Comparison of ENCODE assay signal across 8 cellular contexts in genomic region chr1:167454929-167455785, GRCh38.
DNase-seq lines count a peak whose midpoint lies in the region; ATAC-seq and TF ChIP-seq lines count a peak whose summit lies in the region.

No MANE protein-coding gene starts in this region.

- ATAC-seq in GM21723 (IDR thresholded peaks at IDR 0.05; ENCODE audit: unreplicated experiment) = peak; percentile 66

- in situ Hi-C loops in astrocyte of the cerebellum (cut with HindIII; ENCODE audit: low sequenced_read_pairs) = no loop called here

- peak overlapping the region; percentile 100 for H3K4me2 ChIP-seq in DOHH2 (ENCODE audit: low read length)

- H4K20me1 ChIP-seq in DOHH2 (ENCODE audit: control insufficient read depth, insufficient read depth, low read depth, low read length) = no peaks in the 10 kb centered on the region

- no peak overlapping the region for H3K27ac ChIP-seq in DOHH2 (ENCODE audit: low read depth, low read length)
- H3K27ac ChIP-seq in iPS DF 6.9 (ENCODE audit: low read length) = no peak overlapping the region

- no peaks in the 10 kb centered on the region for H3K9me2 ChIP-seq in DOHH2 (replicated peaks; ENCODE audit: control insufficient read depth, low read length)

- H3K36me3 ChIP-seq in DOHH2 (ENCODE audit: control insufficient read depth, low read length) (no peaks in the 10 kb centered on the region), iPS DF 6.9 (ENCODE audit: control insufficient read depth, insufficient read depth, low read length) (no peaks in the 10 kb centered on the region)

- H3K4me3 ChIP-seq in DOHH2 (ENCODE audit: low read length) (peak overlapping the region; percentile 93), astrocyte of the cerebellum (ENCODE audit: low read depth, low read length) (peak overlapping the region; percentile 63), iPS DF 6.9 (ENCODE audit: low read length) (peak overlapping the region; percentile 69), skeletal muscle cell (ENCODE audit: low read depth, low read length) (peak overlapping the region; percentile 69)

- DNase-seq in LHCN-M2 (ENCODE audit: low read depth) (peak; percentile 20), T-helper 22 cell (ENCODE audit: low read depth) (peak; percentile 80), astrocyte of the cerebellum (ENCODE audit: low read depth) (no peak), iPS DF 6.9 (ENCODE audit: low read depth, low spot score) (no peak), skeletal muscle cell (ENCODE audit: low read depth) (no peak), dedifferentiated amniotic fluid mesenchymal stem cell (ENCODE audit: extremely low spot score) (no peak)

- peak; percentile 4 for TF ChIP-seq CTCF in DOHH2 (IDR thresholded peaks at IDR 0.05; ENCODE audit: low read depth, low read length, poor library complexity, severe bottlenecking)
- TF ChIP-seq CTCF in astrocyte of the cerebellum (IDR thresholded peaks at IDR 0.05; ENCODE audit: low read depth, low read length, missing control alignments) = no peak

- H3K4me1 ChIP-seq in DOHH2 (ENCODE audit: control insufficient read depth, low read length) (peaks cover 24% of the 10 kb centered on the region), iPS DF 6.9 (ENCODE audit: control insufficient read depth, insufficient read depth, low read length) (peaks cover 3% of the 10 kb centered on the region; the same call in 1 of the 2 replicates)

- no peaks in the 10 kb centered on the region for H3K79me2 ChIP-seq in DOHH2 (ENCODE audit: control insufficient read depth, low read length)

- WGBS in iPS DF 6.9 (ENCODE audit: insufficient coverage, insufficient read length) = no CpG with 5 or more reads among the region's 83 CpGs

- H3F3A ChIP-seq in DOHH2 (ENCODE audit: control insufficient read depth, insufficient read depth) = 0 out of 2 replicates have a peak, but pooled peaks cover 4% of the 10 kb centered on the region

- H3K9me3 ChIP-seq in DOHH2 (ENCODE audit: control insufficient read depth, insufficient read depth, low read length) = no peaks in the 10 kb centered on the region
- no peaks in the 10 kb centered on the region for H3K9me3 ChIP-seq in iPS DF 6.9 (ENCODE audit: control insufficient read depth, insufficient read depth, low read length)

- H3K27me3 ChIP-seq in DOHH2 (ENCODE audit: control insufficient read depth, low read length) (peaks cover 29% of the 10 kb centered on the region), iPS DF 6.9 (ENCODE audit: control insufficient read depth, insufficient read depth, low read length) (peaks cover 8% of the 10 kb centered on the region; the same call in 1 of the 2 replicates)

Comparison
In these comparisons a context has a peak if more than half of its experiments do, and no peak if none do; other contexts are left out.
1. DNase-seq: peak in LHCN-M2 (single experiment) and T-helper 22 cell (single experiment); none in astrocyte of the cerebellum (single experiment), iPS DF 6.9 (single experiment), skeletal muscle cell (single experiment) and dedifferentiated amniotic fluid mesenchymal stem cell (single experiment).
2. Peak in every context shown above with its lines, with median percentiles within 50 percentile points of each other: H3K4me3 ChIP-seq.